In the genomic region with DNA sequence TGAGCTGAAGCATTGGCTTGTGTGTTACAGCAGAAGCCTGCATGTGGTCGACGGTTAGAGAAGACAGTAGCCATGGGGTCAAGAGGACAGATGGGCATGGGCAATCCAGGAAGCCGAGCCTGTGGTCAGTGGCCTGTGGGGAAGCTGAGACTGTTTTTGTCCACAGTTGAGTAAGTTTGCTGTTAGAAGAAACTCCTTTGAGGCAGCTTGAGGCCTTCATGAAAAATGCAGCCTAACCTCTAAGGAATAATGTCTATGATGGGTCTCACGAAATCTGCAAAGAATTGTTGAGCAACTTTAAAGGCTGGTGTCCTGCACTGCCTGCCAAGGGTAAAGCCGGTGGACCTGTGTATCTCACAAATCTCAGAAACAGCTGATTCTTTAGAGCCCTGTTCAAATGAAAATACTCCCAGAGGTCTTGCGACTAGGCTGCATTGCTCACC, we compare ENCODE assay signal across 13 cellular contexts.
DNase-seq lines count a peak whose midpoint lies in the region; ATAC-seq, FAIRE-seq and TF ChIP-seq lines count a peak whose summit lies in the region.
"Had no signal": no experiment of that assay in that cellular context is flagged by ENCODE, and none has a peak within 500 bp of the region (broad histone marks: within the 10 kb centered on the region; RNA-seq: fewer than 3 reads in every experiment).

No MANE protein-coding gene starts in this region.

- H3K27me3 ChIP-seq in RWPE2 (ENCODE audit: insufficient read depth, poor library complexity, severe bottlenecking), result no peaks in the 10 kb centered on the region
- no peaks in the 10 kb centered on the region for H3K27me3 ChIP-seq in neural progenitor cell
- peaks cover 99% of the 10 kb centered on the region for H3K27me3 ChIP-seq in WERI-Rb-1 (ENCODE audit: insufficient read depth, low read depth, severe bottlenecking)

- peak overlapping the region; percentile 8 for H2AFZ ChIP-seq in neural progenitor cell (replicated peaks)

- H3K9me3 Mint-ChIP-seq in neural progenitor cell, result peaks cover 11% of the 10 kb centered on the region
- H3K9me3 Mint-ChIP-seq: activated T-helper 2 cell treated with anti-CD3 and anti-CD28 coated beads, Interferon-gamma antibody, Interleukin-2, Interleukin-4, amounts not matched to agents 10 μg/mL and 5 μg/mL and 100 μg/mL, durations not matched to agents 14 hours and 24 hours and 36 hours had no signal

- TF ChIP-seq CTCF in RWPE2 (IDR thresholded peaks at IDR 0.05; ENCODE audit: poor library complexity, severe bottlenecking), result no peak
- TF ChIP-seq CTCF in fibroblast of pulmonary artery (IDR thresholded peaks at IDR 0.05; ENCODE audit: low read length, missing control alignments), result no peak
- TF ChIP-seq CTCF in neural progenitor cell (IDR thresholded peaks at IDR 0.05), result no peak
- no peak for TF ChIP-seq CTCF in WERI-Rb-1 (IDR thresholded peaks at IDR 0.05; ENCODE audit: low read depth, low read length)

- FAIRE-seq in H54 (lab: Jason Lieb, UNC), result no peak
- FAIRE-seq: small intestine had no signal

- no peak overlapping the region for H3K9ac ChIP-seq in neural progenitor cell

- H3K36me3 Mint-ChIP-seq in neural progenitor cell, result no peaks in the 10 kb centered on the region
- H3K36me3 Mint-ChIP-seq: CD4-positive, CD25-positive, alpha-beta regulatory T cell had no signal

- H3K27ac Mint-ChIP-seq in neural progenitor cell, result no peak overlapping the region
- H3K27ac Mint-ChIP-seq: activated B cell treated with CpG ODN at 0.5 μM for 24 hours; activated T-helper 2 cell treated with anti-CD3 and anti-CD28 coated beads, Interferon-gamma antibody, Interleukin-2, Interleukin-4, amounts not matched to agents 10 μg/mL and 5 μg/mL and 100 μg/mL, durations not matched to agents 14 hours and 24 hours and 36 hours; CD4-positive, CD25-positive, alpha-beta regulatory T cell had no signal

- H3K4me1 ChIP-seq in RWPE2 (ENCODE audit: insufficient read depth, poor library complexity, severe bottlenecking) (peaks cover 30% of the 10 kb centered on the region), neural progenitor cell (no peaks in the 10 kb centered on the region)

- H3K4me1 Mint-ChIP-seq in neural progenitor cell, result peaks cover 16% of the 10 kb centered on the region
- H3K4me1 Mint-ChIP-seq: activated B cell treated with CpG ODN at 0.5 μM for 24 hours; CD4-positive, CD25-positive, alpha-beta regulatory T cell had no signal

- H3K4me2 ChIP-seq in neural progenitor cell, result no peak overlapping the region

- no peak overlapping the region for H3K4me3 ChIP-seq in RWPE2 (ENCODE audit: severe bottlenecking)
- no peak overlapping the region for H3K4me3 ChIP-seq in fibroblast of pulmonary artery (replicated peaks; ENCODE audit: low read depth, low read length)
- no peak overlapping the region for H3K4me3 ChIP-seq in neural progenitor cell
- no peak overlapping the region for H3K4me3 ChIP-seq in WERI-Rb-1 (ENCODE audit: low read depth, low read length)

- H3K36me3 ChIP-seq in RWPE2 (ENCODE audit: low read depth), result no peaks in the 10 kb centered on the region
- H3K36me3 ChIP-seq in neural progenitor cell, result no peaks in the 10 kb centered on the region
- H3K36me3 ChIP-seq in WERI-Rb-1, result no peaks in the 10 kb centered on the region

- H3K79me2 ChIP-seq in neural progenitor cell (ENCODE audit: low read depth), result no peaks in the 10 kb centered on the region

- H3K27me3 Mint-ChIP-seq in neural progenitor cell (ENCODE audit: insufficient read depth, low read depth), result peaks cover 2% of the 10 kb centered on the region

- no peak overlapping the region for H3K4me3 Mint-ChIP-seq in neural progenitor cell
- H3K4me3 Mint-ChIP-seq: activated B cell treated with CpG ODN at 0.5 μM for 24 hours; CD4-positive, CD25-positive, alpha-beta regulatory T cell had no signal

- peaks cover 4% of the 10 kb centered on the region for H3K9me3 ChIP-seq in RWPE2 (ENCODE audit: severe bottlenecking)
- no peaks in the 10 kb centered on the region for H3K9me3 ChIP-seq in neural progenitor cell (ENCODE audit: low read depth)
- peaks cover 10% of the 10 kb centered on the region for H3K9me3 ChIP-seq in WERI-Rb-1 (ENCODE audit: severe bottlenecking)

- peak overlapping the region; percentile 93 for H3K27ac ChIP-seq in RWPE2 (ENCODE audit: poor library complexity, severe bottlenecking)
- H3K27ac ChIP-seq in neural progenitor cell, result no peak overlapping the region
- H3K27ac ChIP-seq in WERI-Rb-1, result no peak overlapping the region

- H3F3A ChIP-seq in neural progenitor cell (ENCODE audit: low read depth), result no peaks in the 10 kb centered on the region

- ATAC-seq in RWPE2 (ENCODE audit: low read depth), result no peak

- DNase-seq in Ammon's horn (ENCODE audit: low spot score) (peak; percentile 66), RWPE2 (ENCODE audit: low spot score) (no peak), fibroblast of pulmonary artery (ENCODE audit: low read depth) (peak; percentile 69), neural progenitor cell (ENCODE audit: low spot score) (no peak), H54 (ENCODE audit: insufficient read length, low spot score) (no peak), WERI-Rb-1 (no peak), SW 1271 (lab: John Stamatoyannopoulos, UW) (no peak), NK-92 (lab: John Stamatoyannopoulos, UW; ENCODE audit: unreplicated experiment) (no peak)
- DNase-seq: activated B cell treated with CpG ODN at 0.5 μM for 24 hours; CD4-positive, CD25-positive, alpha-beta regulatory T cell; NCI-H146 had no signal

- H4K20me1 ChIP-seq in neural progenitor cell (ENCODE audit: low read depth), result no peaks in the 10 kb centered on the region

- no peak for TF ChIP-seq POLR2A in H54 (IDR thresholded peaks at IDR 0.05; ENCODE audit: low read depth, low read length)

Comparison
In these comparisons a context has a peak if more than half of its experiments do, and no peak if none do; other contexts are left out.
1. DNase-seq: peak in Ammon's horn (single experiment) and fibroblast of pulmonary artery (single experiment); none in RWPE2 (single experiment), neural progenitor cell (single experiment), H54 (single experiment), WERI-Rb-1 (single experiment), SW 1271 (0 of 2) and NK-92 (single experiment).